In the genomic region with DNA sequence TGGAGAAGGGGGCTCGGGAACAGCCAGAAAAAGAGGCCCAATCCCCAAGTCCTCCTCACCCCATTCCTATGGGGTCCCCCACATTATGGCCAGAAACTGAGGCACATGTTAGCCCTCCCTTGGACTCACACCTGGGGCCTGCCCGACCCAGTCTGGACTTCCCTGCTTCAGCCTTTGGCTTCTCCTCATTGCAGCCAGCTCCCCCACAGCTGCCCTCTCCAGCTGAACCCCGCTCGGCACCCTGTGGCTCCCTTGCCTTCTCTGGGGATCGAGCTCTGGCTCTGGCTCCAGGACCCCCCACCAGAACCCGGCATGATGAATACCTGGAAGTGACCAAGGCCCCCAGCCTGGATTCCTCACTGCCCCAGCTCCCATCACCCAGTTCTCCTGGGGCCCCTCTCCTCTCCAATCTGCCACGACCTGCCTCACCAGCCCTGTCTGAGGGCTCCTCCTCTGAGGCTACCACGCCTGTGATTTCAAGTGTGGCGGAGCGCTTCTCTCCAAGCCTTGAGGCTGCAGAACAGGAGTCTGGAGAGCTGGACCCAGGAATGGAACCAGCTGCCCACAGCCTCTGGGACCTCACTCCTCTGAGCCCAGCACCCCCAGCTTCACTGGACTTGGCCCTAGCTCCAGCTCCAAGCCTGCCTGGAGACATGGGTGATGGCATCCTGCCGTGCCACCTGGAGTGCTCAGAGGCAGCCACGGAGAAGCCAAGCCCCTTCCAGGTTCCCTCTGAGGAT, we compare ENCODE assay signal across 1 cellular context.
TF ChIP-seq lines count a peak whose summit lies in the region.

No MANE protein-coding gene starts in this region.

TF ChIP-seq in H1, 55 proteins besides CTCF, POLR2A, EP300 and RAD21:
- TF ChIP-seq GTF2F1 (IDR thresholded peaks at IDR 0.05; ENCODE audit: borderline replicate concordance, low read depth, low read length) (no peak), RFX5 (IDR thresholded peaks at IDR 0.05; ENCODE audit: borderline replicate concordance, low read depth, low read length) (no peak), PHF8 (conservative IDR thresholded peaks at IDR 0.05; ENCODE audit: low read depth, low read length) (no peak), MAFK (IDR thresholded peaks at IDR 0.05; ENCODE audit: low read depth, low read length) (no peak), TCF12 (IDR thresholded peaks at IDR 0.05; ENCODE audit: low read depth, low read length) (no peak), KDM4A (IDR thresholded peaks at IDR 0.05; ENCODE audit: low read depth, low read length, severe bottlenecking) (no peak), POLR2AphosphoS5 (IDR thresholded peaks at IDR 0.05; ENCODE audit: low read depth, low read length) (no peak), ASH2L (IDR thresholded peaks at IDR 0.05; ENCODE audit: low read length) (no peak), SP2 (IDR thresholded peaks at IDR 0.05; ENCODE audit: low read length) (no peak)
- TF ChIP-seq, protein P1, sequence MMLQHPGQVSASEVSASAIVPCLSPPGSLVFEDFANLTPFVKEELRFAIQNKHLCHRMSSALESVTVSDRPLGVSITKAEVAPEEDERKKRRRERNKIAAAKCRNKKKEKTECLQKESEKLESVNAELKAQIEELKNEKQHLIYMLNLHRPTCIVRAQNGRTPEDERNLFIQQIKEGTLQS (IDR thresholded peaks at IDR 0.05; ENCODE audit: insufficient read depth, low read depth, low read length) = no peak
- TF ChIP-seq, protein P2, sequence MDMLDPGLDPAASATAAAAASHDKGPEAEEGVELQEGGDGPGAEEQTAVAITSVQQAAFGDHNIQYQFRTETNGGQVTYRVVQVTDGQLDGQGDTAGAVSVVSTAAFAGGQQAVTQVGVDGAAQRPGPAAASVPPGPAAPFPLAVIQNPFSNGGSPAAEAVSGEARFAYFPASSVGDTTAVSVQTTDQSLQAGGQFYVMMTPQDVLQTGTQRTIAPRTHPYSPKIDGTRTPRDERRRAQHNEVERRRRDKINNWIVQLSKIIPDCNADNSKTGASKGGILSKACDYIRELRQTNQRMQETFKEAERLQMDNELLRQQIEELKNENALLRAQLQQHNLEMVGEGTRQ (IDR thresholded peaks at IDR 0.05; ENCODE audit: low read length) = no peak
